Comparison of ENCODE assay signal across 24 cellular contexts in genomic region chr17:50495217-50495823, GRCh38. TPM values are rescaled to one million over a fixed set of nuclear protein-coding genes. Genes with fewer than 3 reads are reported as not detected.
"Had no signal": no experiment of that assay in that cellular context is flagged by ENCODE, and none has a peak within 500 bp of the region (broad histone marks: within the 10 kb centered on the region; RNA-seq: fewer than 3 reads in every experiment).

No MANE protein-coding gene starts in this region.

- DNase-seq: activated CD4-positive, alpha-beta T cell treated with anti-CD3 and anti-CD28 coated beads, Interleukin-2, amount 50 U/mL, for 1 hour; activated gamma-delta T cell; effector CD4-positive, alpha-beta T cell; gastrocnemius medialis; head of caudate nucleus; nephron progenitor cell; nucleus accumbens; spleen; stimulated activated CD4-positive, alpha-beta T cell treated with anti-CD3 and anti-CD28 coated beads, Interleukin-4, amount 100 ng/mL, for 4 hours had no signal

- H3K27ac Mint-ChIP-seq: activated naive CD4-positive, alpha-beta T cell treated with anti-CD3 and anti-CD28 coated beads, Interleukin-2, amount 50 U/mL, for 24 hours; nephron progenitor cell; stimulated activated memory B cell treated with anti-CD40 and anti-IgM and Interleukin-4, amounts not matched to agents 10 μg/mL and 1 μg/mL and 100 μg/mL, for 72 hours; T-helper 1 cell treated with Interleukin-12 subunit alpha and Interleukin-12 subunit beta and Interleukin-4 antibody, amounts not matched to agents 30 μg/mL and 1 μg/mL, for 36 hours had no signal

- H3K4me3 ChIP-seq: breast epithelium, gastrocnemius medialis, lung, spleen, thoracic aorta had no signal

- H3K4me3 Mint-ChIP-seq: activated naive CD4-positive, alpha-beta T cell treated with anti-CD3 and anti-CD28 coated beads, Interleukin-2, amount 50 U/mL, for 24 hours; nephron progenitor cell; stimulated activated memory B cell treated with anti-CD40 and anti-IgM and Interleukin-4, amounts not matched to agents 10 μg/mL and 1 μg/mL and 100 μg/mL, for 72 hours; T-helper 1 cell treated with Interleukin-12 subunit alpha and Interleukin-12 subunit beta and Interleukin-4 antibody, amounts not matched to agents 30 μg/mL and 1 μg/mL, for 36 hours had no signal

- H3K9me3 Mint-ChIP-seq: activated naive CD4-positive, alpha-beta T cell treated with anti-CD3 and anti-CD28 coated beads, Interleukin-2, amount 50 U/mL, for 24 hours; nephron progenitor cell; stimulated activated memory B cell treated with anti-CD40 and anti-IgM and Interleukin-4, amounts not matched to agents 10 μg/mL and 1 μg/mL and 100 μg/mL, for 72 hours; T-helper 1 cell treated with Interleukin-12 subunit alpha and Interleukin-12 subunit beta and Interleukin-4 antibody, amounts not matched to agents 30 μg/mL and 1 μg/mL, for 36 hours had no signal

- H3K27me3 ChIP-seq: breast epithelium, gastrocnemius medialis, spleen had no signal

- H3K4me1 Mint-ChIP-seq: activated naive CD4-positive, alpha-beta T cell treated with anti-CD3 and anti-CD28 coated beads, Interleukin-2, amount 50 U/mL, for 24 hours; nephron progenitor cell; stimulated activated memory B cell treated with anti-CD40 and anti-IgM and Interleukin-4, amounts not matched to agents 10 μg/mL and 1 μg/mL and 100 μg/mL, for 72 hours had no signal

- ATAC-seq: activated CD4-positive, CD25-positive, alpha-beta regulatory T cell treated with anti-CD3 and anti-CD28 coated beads, Interleukin-2, amount 50 U/mL, for 24 hours; esophagus mucosa; gastrocnemius medialis; left lobe of liver; stimulated activated memory B cell treated with anti-CD40 and anti-IgM and Interleukin-4, amounts not matched to agents 10 μg/mL and 1 μg/mL and 100 μg/mL, for 72 hours had no signal

- H3K4me1 ChIP-seq: breast epithelium, gastrocnemius medialis, spleen had no signal

- H3K36me3 Mint-ChIP-seq: stimulated activated memory B cell treated with anti-CD40 and anti-IgM and Interleukin-4, amounts not matched to agents 10 μg/mL and 1 μg/mL and 100 μg/mL, for 72 hours had no signal

- H3K27ac ChIP-seq: breast epithelium, gastrocnemius medialis, spleen, thoracic aorta had no signal

- H3K27me3 Mint-ChIP-seq: stimulated activated memory B cell treated with anti-CD40 and anti-IgM and Interleukin-4, amounts not matched to agents 10 μg/mL and 1 μg/mL and 100 μg/mL, for 72 hours had no signal

- H3K36me3 ChIP-seq: breast epithelium, gastrocnemius medialis, spleen, thoracic aorta had no signal

RNA-seq across cellular contexts. Expression of gene MYCBPAP, which starts 12.9 kb away (rescaled TPM):
- total RNA-seq: gastrocnemius medialis, left lobe of liver had no signal

RNA-seq across cellular contexts. Expression of gene CHAD, which starts 26.6 kb away (rescaled TPM):
- total RNA-seq: activated CD8-positive, alpha-beta memory T cell treated with anti-CD3 and anti-CD28 coated beads for 36 hours; astrocyte; cerebellum; esophagus mucosa; renal cortical epithelial cell; thoracic aorta; ureter had no signal
- polyA plus RNA-seq: keratinocyte, spleen had no signal

RNA-seq across cellular contexts. Expression of gene EPN3, which starts 37.2 kb away (rescaled TPM):
- total RNA-seq: activated CD8-positive, alpha-beta memory T cell treated with anti-CD3 and anti-CD28 coated beads for 36 hours; gastrocnemius medialis; spleen had no signal
